18 cellular contexts compared by ENCODE assay signal in the genomic region with DNA sequence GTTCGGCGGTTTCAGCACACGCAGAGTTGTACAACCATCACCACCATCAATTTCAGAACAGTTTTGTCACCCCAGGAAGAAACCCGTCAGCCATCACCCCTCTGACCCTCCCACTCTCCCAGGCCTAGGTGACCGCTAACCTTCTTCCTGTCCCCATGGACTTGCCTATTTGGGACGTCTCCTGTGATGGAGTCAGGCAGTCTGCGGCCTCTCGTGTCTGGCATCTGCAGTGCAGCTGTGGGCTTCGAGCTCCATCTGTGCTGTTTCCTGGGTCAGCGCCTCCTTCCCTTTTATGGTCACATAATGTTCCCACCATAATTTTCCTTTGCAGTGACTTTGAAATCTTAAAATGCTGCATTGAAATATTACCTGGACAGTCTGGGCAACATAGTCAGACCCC. TPM values are rescaled to one million over a fixed set of nuclear protein-coding genes. Genes with fewer than 3 reads are reported as not detected.
DNase-seq lines count a peak whose midpoint lies in the region; ATAC-seq and TF ChIP-seq lines count a peak whose summit lies in the region.
"Had no signal": no experiment of that assay in that cellular context is flagged by ENCODE, and none has a peak within 500 bp of the region (broad histone marks: within the 10 kb centered on the region; RNA-seq: fewer than 3 reads in every experiment).

No MANE protein-coding gene starts in this region.

- H3K4me3 ChIP-seq in WI38 (ENCODE audit: low read depth, low read length) = no peak overlapping the region
- no peak overlapping the region for H3K4me3 ChIP-seq in gastroesophageal sphincter
- H3K4me3 ChIP-seq in transverse colon = no peak overlapping the region

- no peaks in the 10 kb centered on the region for H3K27me3 Mint-ChIP-seq in activated CD4-positive, alpha-beta T cell treated with anti-CD3 and anti-CD28 coated beads for 36 hours
- H3K27me3 Mint-ChIP-seq: CD4-positive, alpha-beta memory T cell had no signal

- DNase-seq in ELR (ENCODE audit: low read depth) (peak; percentile 66), transverse colon (no peak)
- no peak for DNase-seq in activated CD4-positive, alpha-beta T cell treated with anti-CD3 and anti-CD28 coated beads for 36 hours
- no peak for DNase-seq in central memory CD4-positive, alpha-beta T cell
- DNase-seq: activated CD4-positive, CD25-positive, alpha-beta regulatory T cell treated with anti-CD3 and anti-CD28 coated beads, Interleukin-2, amount 50 U/mL, for 72 hours; activated effector memory CD4-positive, alpha-beta T cell treated with anti-CD3 and anti-CD28 coated beads, Interleukin-2, amount 50 U/mL, for 16 hours; anterior cingulate cortex; CD4-positive, alpha-beta memory T cell; dermis blood vessel endothelial cell; erythroblast; Kasumi-1; midbrain; NCI-H1436; SHP77 treated with DMSO at 0.1 percent for 48 hours; stimulated activated CD4-positive, alpha-beta T cell treated with anti-CD3 and anti-CD28 coated beads, Interleukin-4, amount 100 ng/mL, for 1 hour had no signal

- TF ChIP-seq CTCF in WI38 (IDR thresholded peaks at IDR 0.05; ENCODE audit: low read depth, low read length) = peak; percentile 29
- TF ChIP-seq CTCF in gastroesophageal sphincter (IDR thresholded peaks at IDR 0.05) = peak in 2 of 4 experiments; percentile 14 to 25
- TF ChIP-seq CTCF in transverse colon (IDR thresholded peaks at IDR 0.05) = no peak

- no peak for TF ChIP-seq EP300 in gastroesophageal sphincter (IDR thresholded peaks at IDR 0.05)
- TF ChIP-seq EP300 in transverse colon (IDR thresholded peaks at IDR 0.05; ENCODE audit: low read depth) = no peak

- no peaks in the 10 kb centered on the region for H3K9me3 ChIP-seq in gastroesophageal sphincter
- no peaks in the 10 kb centered on the region for H3K9me3 ChIP-seq in transverse colon

- no peak for TF ChIP-seq POLR2A in gastroesophageal sphincter (IDR thresholded peaks at IDR 0.05)
- TF ChIP-seq POLR2A in transverse colon (IDR thresholded peaks at IDR 0.05) = no peak

- H3K9me3 Mint-ChIP-seq in activated CD4-positive, alpha-beta T cell treated with anti-CD3 and anti-CD28 coated beads for 36 hours (ENCODE audit: low read depth) = no peaks in the 10 kb centered on the region

- H3K36me3 Mint-ChIP-seq in activated CD4-positive, alpha-beta T cell treated with anti-CD3 and anti-CD28 coated beads for 36 hours (ENCODE audit: low read depth) = peaks cover 2% of the 10 kb centered on the region

- H3K4me1 Mint-ChIP-seq in activated CD4-positive, alpha-beta T cell treated with anti-CD3 and anti-CD28 coated beads for 36 hours = no peaks in the 10 kb centered on the region

- in situ Hi-C loops in transverse colon (cut with MboI; ENCODE audit: low pct_ligation_motif_present in 1 of 4, low pct_unique_long_range_greater_than_20kb in 1 of 4, low sequenced_read_pairs in 3 of 4) = loop anchor here in 2 of 4 donors (10.0 kb wide), 2 partner anchors 328 to 358 kb away; no protein-coding TSS in a partner anchor

- intact Hi-C loops in transverse colon (cut with DNase I; ENCODE audit: low total_unique reads) = no loop called here
- intact Hi-C loops in activated CD4-positive, alpha-beta T cell treated with anti-CD3 and anti-CD28 coated beads for 36 hours (cut with DNase I, micrococcal nuclease) = loop anchor here in 1 of 2 experiments (10.0 kb wide), 1 partner anchor 538 kb away; no protein-coding TSS in a partner anchor

- H3K4me3 Mint-ChIP-seq in activated CD4-positive, alpha-beta T cell treated with anti-CD3 and anti-CD28 coated beads for 36 hours = no peak overlapping the region
- H3K4me3 Mint-ChIP-seq: CD4-positive, alpha-beta memory T cell had no signal

- 85 to 86% methylated on average over 6 to 10 of the region's 10 CpGs for WGBS in gastroesophageal sphincter (ENCODE audit: low coverage in 1 of 2), 2 donors
- WGBS in transverse colon (ENCODE audit: low coverage in 1 of 2), 2 donors = 74 to 90% methylated on average over 2 to 10 of the region's 10 CpGs

- H3K4me1 ChIP-seq in gastroesophageal sphincter (peaks cover 0 to 34% (median 16%) of the 10 kb centered on the region in 3 donors), transverse colon (peaks cover 9 to 14% (median 12%) of the 10 kb centered on the region in 4 donors)

- CTCF ChIA-PET in activated CD4-positive, alpha-beta T cell treated with anti-CD3 and anti-CD28 coated beads for 36 hours (lab: Charles Lee) = interaction anchor here (0.6 kb wide), 1 partner anchor 19 kb away, joined by 3 read pairs; no protein-coding TSS in a partner anchor

- peaks cover 0 to 32% of the 10 kb centered on the region in 2 donors for H3K36me3 ChIP-seq in gastroesophageal sphincter
- no peaks in the 10 kb centered on the region for H3K36me3 ChIP-seq in transverse colon

- H3K27ac ChIP-seq in gastroesophageal sphincter (peak overlapping the region in 3 of 4 donors; percentile 73 to 90 (median 89)), transverse colon (peak overlapping the region; percentile 75 to 87 (median 80))

- POLR2A ChIA-PET in activated CD4-positive, alpha-beta T cell treated with anti-CD3 and anti-CD28 coated beads for 36 hours (lab: Charles Lee) = no interaction called here

- no peak overlapping the region for H3K27ac Mint-ChIP-seq in activated CD4-positive, alpha-beta T cell treated with anti-CD3 and anti-CD28 coated beads for 36 hours
- H3K27ac Mint-ChIP-seq: CD4-positive, alpha-beta memory T cell had no signal

- H3K27me3 ChIP-seq in gastroesophageal sphincter (no peaks in the 10 kb centered on the region), transverse colon (no peaks in the 10 kb centered on the region)

- ATAC-seq in gastroesophageal sphincter = no peak
- ATAC-seq in activated CD4-positive, alpha-beta T cell treated with anti-CD3 and anti-CD28 coated beads for 36 hours = no peak
- no peak for ATAC-seq in GM21423 (IDR thresholded peaks at IDR 0.05; ENCODE audit: unreplicated experiment)

RNA-seq across cellular contexts. Expression of a gene that starts 24.4 kb away (rescaled TPM):
- total RNA-seq in gastroesophageal sphincter (1 to 10 TPM; 5.8 to 9.8 (median 6.7) TPM), transverse colon (1 to 10 TPM; 2.3 to 7.1 (median 4.1) TPM)
- under 1 TPM; 0.48 to 0.49 TPM for total RNA-seq in activated CD4-positive, alpha-beta T cell treated with anti-CD3 and anti-CD28 coated beads for 36 hours
